20 cellular contexts compared by ENCODE assay signal in the genomic region with DNA sequence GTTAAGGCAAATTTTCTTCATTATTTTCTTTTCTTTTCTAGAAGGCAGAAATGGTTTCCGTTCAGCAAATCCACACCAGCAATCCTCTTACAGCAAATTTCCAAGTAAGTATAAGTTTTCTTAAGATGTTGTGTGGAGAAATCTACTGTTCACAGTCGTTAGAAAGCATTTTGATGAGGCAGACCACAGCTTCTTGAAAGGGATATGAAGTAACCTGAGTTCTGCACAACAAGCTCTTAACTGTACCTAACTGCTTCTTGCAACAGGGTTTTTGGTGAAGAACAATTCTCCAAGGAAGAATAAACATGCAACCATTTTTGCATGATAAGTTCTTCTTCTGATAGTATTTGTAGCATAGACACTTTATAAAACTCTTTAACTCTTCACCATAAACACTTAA. TPM values are rescaled to one million over a fixed set of nuclear protein-coding genes. Genes with fewer than 3 reads are reported as not detected.
DNase-seq lines count a peak whose midpoint lies in the region; TF ChIP-seq lines count a peak whose summit lies in the region.
"Had no signal": no experiment of that assay in that cellular context is flagged by ENCODE, and none has a peak within 500 bp of the region (broad histone marks: within the 10 kb centered on the region; RNA-seq: fewer than 3 reads in every experiment).

No MANE protein-coding gene starts in this region.

- 69 to 81% (median 73%) methylated on average over 2 of the region's 2 CpGs for WGBS in stomach, 5 donors

- intact Hi-C loops in stomach (cut with DNase I; ENCODE audit: low total_unique reads), result no loop called here

- H3K9me3 ChIP-seq in stomach (no peaks in the 10 kb centered on the region), right atrium auricular region (no peaks in the 10 kb centered on the region)
- H3K9me3 ChIP-seq: MG63 had no signal

- H3K27ac Mint-ChIP-seq in osteocyte (ENCODE audit: unreplicated experiment), result peak overlapping the region; percentile 82
- H3K27ac Mint-ChIP-seq in activated naive CD8-positive, alpha-beta T cell treated with anti-CD3 and anti-CD28 coated beads for 36 hours, result no peak overlapping the region
- H3K27ac Mint-ChIP-seq: CD4-positive, alpha-beta memory T cell; T-helper 17 cell had no signal

- peak overlapping the region; percentile 49 for H3K4me3 Mint-ChIP-seq in osteocyte (ENCODE audit: unreplicated experiment)
- H3K4me3 Mint-ChIP-seq in activated naive CD8-positive, alpha-beta T cell treated with anti-CD3 and anti-CD28 coated beads for 36 hours, result no peak overlapping the region
- H3K4me3 Mint-ChIP-seq: CD4-positive, alpha-beta memory T cell; T-helper 17 cell had no signal

- H3K36me3 Mint-ChIP-seq in osteocyte (ENCODE audit: unreplicated experiment), result peaks cover 2% of the 10 kb centered on the region
- H3K36me3 Mint-ChIP-seq in activated naive CD8-positive, alpha-beta T cell treated with anti-CD3 and anti-CD28 coated beads for 36 hours, result no peaks in the 10 kb centered on the region
- H3K36me3 Mint-ChIP-seq: CD4-positive, alpha-beta memory T cell had no signal

- H3K36me3 ChIP-seq in stomach (no peaks in the 10 kb centered on the region), right atrium auricular region (no peaks in the 10 kb centered on the region)
- H3K36me3 ChIP-seq: MG63 had no signal

- peak; percentile 14 for DNase-seq in Jurkat, Clone E6-1 (ENCODE audit: low read depth, low spot score)
- DNase-seq in NOMO-1 (lab: John Stamatoyannopoulos, UW; ENCODE audit: unreplicated experiment in 2 of 2), result peak; percentile 65 to 85
- peak; percentile 77 for DNase-seq in SKM-1 treated with dmso at 0.1 percent for 144 hours (lab: John Stamatoyannopoulos, UW; ENCODE audit: unreplicated experiment)
- no peak for DNase-seq in osteocyte (ENCODE audit: extremely low spot score, unreplicated experiment)
- DNase-seq in stomach, result no peak
- DNase-seq in activated naive CD8-positive, alpha-beta T cell treated with anti-CD3 and anti-CD28 coated beads for 36 hours, result no peak
- no peak for DNase-seq in right atrium auricular region (ENCODE audit: low spot score)
- DNase-seq in DMS53 (lab: John Stamatoyannopoulos, UW), result no peak
- DNase-seq: CD4-positive, alpha-beta memory T cell; DMS79; HCEC 1CT; KG1; MG63; NCI-H1417; NCI-H1930; NCI-H2171; NCI-H446; NCI-H69; Right ventricle myocardium superior; T-helper 17 cell had no signal

- no peak overlapping the region for H3K4me3 ChIP-seq in Jurkat, Clone E6-1 (ENCODE audit: low read length)
- H3K4me3 ChIP-seq in stomach, result no peak overlapping the region
- H3K4me3 ChIP-seq in right atrium auricular region, result no peak overlapping the region
- H3K4me3 ChIP-seq: MG63 had no signal

- H3K4me1 Mint-ChIP-seq in osteocyte (ENCODE audit: unreplicated experiment), result peaks cover 61% of the 10 kb centered on the region
- H3K4me1 Mint-ChIP-seq in activated naive CD8-positive, alpha-beta T cell treated with anti-CD3 and anti-CD28 coated beads for 36 hours, result no peaks in the 10 kb centered on the region
- H3K4me1 Mint-ChIP-seq: CD4-positive, alpha-beta memory T cell; T-helper 17 cell had no signal

- H3K27me3 ChIP-seq in stomach (no peaks in the 10 kb centered on the region), right atrium auricular region (no peaks in the 10 kb centered on the region)
- H3K27me3 ChIP-seq: MG63 had no signal

- H3K9me3 Mint-ChIP-seq in osteocyte (ENCODE audit: unreplicated experiment), result peaks cover 4% of the 10 kb centered on the region
- H3K9me3 Mint-ChIP-seq in activated naive CD8-positive, alpha-beta T cell treated with anti-CD3 and anti-CD28 coated beads for 36 hours, result no peaks in the 10 kb centered on the region

- H3K27me3 Mint-ChIP-seq in osteocyte (ENCODE audit: unreplicated experiment), result no peaks in the 10 kb centered on the region
- no peaks in the 10 kb centered on the region for H3K27me3 Mint-ChIP-seq in activated naive CD8-positive, alpha-beta T cell treated with anti-CD3 and anti-CD28 coated beads for 36 hours

- no peak for TF ChIP-seq POLR2A in stomach (IDR thresholded peaks at IDR 0.05)

- no peak for TF ChIP-seq CTCF in osteocyte (IDR thresholded peaks at IDR 0.05)
- no peak for TF ChIP-seq CTCF in stomach (IDR thresholded peaks at IDR 0.05)
- no peak for TF ChIP-seq CTCF in right atrium auricular region (IDR thresholded peaks at IDR 0.05)

- TF ChIP-seq EP300 in stomach (IDR thresholded peaks at IDR 0.05), result no peak

- H3K4me1 ChIP-seq in stomach, result no peaks in the 10 kb centered on the region
- H3K4me1 ChIP-seq in right atrium auricular region, result no peaks in the 10 kb centered on the region

- H3K27ac ChIP-seq in stomach (no peak overlapping the region), right atrium auricular region (no peak overlapping the region)

RNA-seq across cellular contexts. Expression of a gene that starts 45.3 kb away (rescaled TPM):
- 5.9 TPM for polyA plus RNA-seq in Jurkat, Clone E6-1 (2012; ENCODE audit: insufficient read depth, insufficient read length)
- total RNA-seq in osteocyte (32.2 and 34.8 TPM in 2 replicates), stomach (10 to 100 TPM; 15.2 to 56.2 (median 29.1) TPM), right atrium auricular region (10 to 100 TPM in 1 of 2 donors, 1 to 10 TPM in 1; 9.9 to 13.6 TPM)
- 1 to 10 TPM; 5.9 to 9.3 (median 8.6) TPM for polyA plus RNA-seq in stomach
- total RNA-seq in activated naive CD8-positive, alpha-beta T cell treated with anti-CD3 and anti-CD28 coated beads for 36 hours, result 10 to 100 TPM; 11.9 to 14.2 TPM

Comparison
In these comparisons a context has a peak if more than half of its experiments do, and no peak if none do; other contexts are left out.
1. DNase-seq: peak in Jurkat, Clone E6-1 (single experiment), NOMO-1 (2 of 2) and SKM-1 treated with dmso at 0.1 percent for 144 hours (single experiment); none in osteocyte (single experiment), stomach (single experiment), activated naive CD8-positive, alpha-beta T cell treated with anti-CD3 and anti-CD28 coated beads for 36 hours (single experiment), right atrium auricular region (single experiment) and DMS53 (single experiment).